ENCODE assay signal across 10 cellular contexts in the genomic region with DNA sequence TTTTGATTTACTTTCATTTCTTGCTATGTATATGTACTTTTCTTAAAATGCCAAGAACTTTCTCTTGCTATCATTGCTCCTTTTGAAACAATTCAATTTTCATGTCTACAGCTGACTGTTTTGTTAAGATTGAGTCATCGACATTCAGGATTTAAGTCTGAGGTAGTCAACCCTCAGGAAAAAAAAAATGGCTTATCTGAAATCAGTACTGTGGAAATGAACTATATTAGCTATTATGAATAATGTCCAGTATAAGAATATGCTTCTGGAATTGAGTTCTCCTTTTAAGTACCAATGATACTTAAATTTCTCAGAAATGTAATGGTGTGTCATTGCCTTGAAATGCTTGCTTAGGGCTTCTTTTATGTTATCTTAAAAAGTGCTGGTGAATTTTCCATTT. TPM values are rescaled to one million over a fixed set of nuclear protein-coding genes. Genes with fewer than 3 reads are reported as not detected.
A peak's percentile ranks its signal among the peaks of the same experiment; 100 is the strongest.
DNase-seq lines count a peak whose midpoint lies in the region; ATAC-seq and TF ChIP-seq lines count a peak whose summit lies in the region.
"Had no signal": no experiment of that assay in that cellular context is flagged by ENCODE, and none has a peak within 500 bp of the region (broad histone marks: within the 10 kb centered on the region; RNA-seq: fewer than 3 reads in every experiment).

No MANE protein-coding gene starts in this region.

- no peak overlapping the region for H3K27ac ChIP-seq in CD8-positive, alpha-beta memory T cell (ENCODE audit: low read depth, low read length)
- H3K27ac ChIP-seq: lower lobe of right lung had no signal

- H3K4me3 Mint-ChIP-seq in CD8-positive, alpha-beta memory T cell: no peak overlapping the region
- no peak overlapping the region for H3K4me3 Mint-ChIP-seq in mesothelial cell of epicardium

- TF ChIP-seq CTCF in astrocyte of the spinal cord (IDR thresholded peaks at IDR 0.05; ENCODE audit: low read depth, low read length): no peak
- TF ChIP-seq CTCF in mesothelial cell of epicardium (IDR thresholded peaks at IDR 0.05; ENCODE audit: unreplicated experiment): no peak

- no peaks in the 10 kb centered on the region for H3K27me3 ChIP-seq in CD8-positive, alpha-beta memory T cell (ENCODE audit: insufficient read depth, low read length, poor library complexity, severe bottlenecking)

- in situ Hi-C loops in astrocyte of the spinal cord (cut with HindIII; ENCODE audit: low sequenced_read_pairs): no loop called here

- H3K36me3 ChIP-seq in CD8-positive, alpha-beta memory T cell (ENCODE audit: insufficient read depth, low read length): peaks cover 12% of the 10 kb centered on the region

- peaks cover 47% of the 10 kb centered on the region for H3K4me1 ChIP-seq in CD8-positive, alpha-beta memory T cell (ENCODE audit: insufficient read depth, low read length)

- peaks cover 66 to 90% (median 90%) of the 10 kb centered on the region in 3 donors for H3K4me1 Mint-ChIP-seq in CD8-positive, alpha-beta memory T cell
- H3K4me1 Mint-ChIP-seq in mesothelial cell of epicardium: peaks cover 30% of the 10 kb centered on the region

- H3K36me3 Mint-ChIP-seq in CD8-positive, alpha-beta memory T cell: peaks cover 7 to 53% (median 14%) of the 10 kb centered on the region in 3 donors
- peaks cover 28% of the 10 kb centered on the region for H3K36me3 Mint-ChIP-seq in mesothelial cell of epicardium

- ATAC-seq in GM19324 (IDR thresholded peaks at IDR 0.05; ENCODE audit: low FRiP score, unreplicated experiment): no peak
- ATAC-seq in HG02798 (IDR thresholded peaks at IDR 0.05; ENCODE audit: poor library complexity, unreplicated experiment): no peak
- no peak for ATAC-seq in GM21529 (IDR thresholded peaks at IDR 0.05; ENCODE audit: unreplicated experiment)
- no peak for ATAC-seq in GM21619 (IDR thresholded peaks at IDR 0.05; ENCODE audit: unreplicated experiment)
- ATAC-seq: lower lobe of right lung had no signal

- no peak for DNase-seq in CD8-positive, alpha-beta memory T cell
- DNase-seq in LHCN-M2 (ENCODE audit: low read depth): peak; percentile 55
- DNase-seq in astrocyte of the spinal cord (ENCODE audit: low read depth, low spot score): peak; percentile 73
- DNase-seq in mesothelial cell of epicardium (ENCODE audit: low spot score in 2 of 2, unreplicated experiment in 2 of 2): no peak
- DNase-seq: lower lobe of right lung, NCI-H82 had no signal

- H3K27me3 Mint-ChIP-seq in CD8-positive, alpha-beta memory T cell: no peaks in the 10 kb centered on the region
- H3K27me3 Mint-ChIP-seq in mesothelial cell of epicardium (ENCODE audit: low read depth): no peaks in the 10 kb centered on the region

- CTCF ChIA-PET in CD8-positive, alpha-beta memory T cell (lab: Charles Lee): interaction anchor here (1.2 to 1.6 kb wide), 2 partner anchors 18 to 78 kb away, joined by 5 to 6 read pairs; no protein-coding TSS in a partner anchor

- POLR2A ChIA-PET in CD8-positive, alpha-beta memory T cell (lab: Charles Lee): no interaction called here

- no peak overlapping the region for H3K4me3 ChIP-seq in CD8-positive, alpha-beta memory T cell (ENCODE audit: low read length)
- no peak overlapping the region for H3K4me3 ChIP-seq in astrocyte of the spinal cord (ENCODE audit: low read depth, low read length)
- H3K4me3 ChIP-seq: lower lobe of right lung had no signal

- H3K27ac Mint-ChIP-seq in CD8-positive, alpha-beta memory T cell: peak overlapping the region in 7 of 8 donors; percentile 5 to 78 (median 64)
- peak overlapping the region; percentile 53 for H3K27ac Mint-ChIP-seq in mesothelial cell of epicardium

- H3K9me3 ChIP-seq in CD8-positive, alpha-beta memory T cell (ENCODE audit: low read length): no peaks in the 10 kb centered on the region
- H3K9me3 ChIP-seq: lower lobe of right lung had no signal

- H3K9me3 Mint-ChIP-seq in CD8-positive, alpha-beta memory T cell: no peaks in the 10 kb centered on the region
- no peaks in the 10 kb centered on the region for H3K9me3 Mint-ChIP-seq in mesothelial cell of epicardium

RNA-seq across cellular contexts. Expression of a gene that starts 37.9 kb away (rescaled TPM):
- 100 to 1,000 TPM; 295 to 311 TPM for total RNA-seq in CD8-positive, alpha-beta memory T cell
- 207 TPM for polyA plus RNA-seq in CD8-positive, alpha-beta memory T cell
- total RNA-seq in LHCN-M2 (2014; rRNA removed) (25.6 and 26.5 TPM in 2 replicates), mesothelial cell of epicardium (26.5 to 33.3 TPM (median 28.6 TPM) in 3 replicates)
- polyA plus RNA-seq in LHCN-M2 (2012): 7.4 TPM

RNA-seq across cellular contexts. Expression of a gene that starts 58.6 kb away (rescaled TPM):
- 10 to 100 TPM; 59.1 to 84.6 TPM for total RNA-seq in CD8-positive, alpha-beta memory T cell
- 51.7 TPM for polyA plus RNA-seq in CD8-positive, alpha-beta memory T cell
- 87.4 and 87.7 TPM in 2 replicates for total RNA-seq in LHCN-M2 (2014; rRNA removed)
- 52.1 TPM for polyA plus RNA-seq in LHCN-M2 (2012)
- total RNA-seq in mesothelial cell of epicardium: 119 to 146 TPM (median 136 TPM) in 3 replicates

Comparison
In these comparisons a context has a peak if more than half of its experiments do, and no peak if none do; other contexts are left out.
1. DNase-seq: peak in LHCN-M2 (single experiment) and astrocyte of the spinal cord (single experiment); none in CD8-positive, alpha-beta memory T cell (0 of 5) and mesothelial cell of epicardium (0 of 2).